ENCODE assay signal across 33 cellular contexts in the genomic region with DNA sequence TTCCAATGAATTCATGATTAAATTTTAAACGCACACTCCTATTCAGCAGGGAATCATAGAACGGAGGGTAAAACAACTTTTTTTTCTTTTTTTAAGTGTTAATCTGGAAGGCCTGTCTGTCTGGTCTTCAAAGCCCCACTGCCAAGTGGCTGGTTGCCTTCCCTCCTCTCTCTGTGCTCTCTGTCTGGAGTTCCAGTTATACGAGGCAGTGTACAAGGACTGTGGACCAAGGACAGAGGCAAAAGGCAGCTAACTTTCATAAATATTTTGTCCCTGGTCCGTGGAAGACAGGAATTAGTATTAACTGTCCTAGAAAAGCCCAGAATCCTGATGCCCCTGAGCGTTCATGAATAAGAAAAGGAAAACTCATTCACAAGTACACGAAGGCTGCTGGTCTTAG.
"Had no signal": no experiment of that assay in that cellular context is flagged by ENCODE, and none has a peak within 500 bp of the region (broad histone marks: within the 10 kb centered on the region; RNA-seq: fewer than 3 reads in every experiment).

No MANE protein-coding gene starts in this region.

- H3K27me3 ChIP-seq: MG63 had no signal

- H3K36me3 ChIP-seq: MG63 had no signal

- H3K4me3 ChIP-seq: MG63 had no signal

- DNase-seq: Karpas-422, Kasumi-1, MG63, MM.1S, MV-4-11, NCI-H1048, NCI-H1092, NCI-H1092 treated with DMSO at 0.1 percent for 48 hours, NCI-H1105, NCI-H1105 treated with DMSO at 0.1 percent for 48 hours, NCI-H1417, NCI-H1417 treated with DMSO at 0.1 percent for 48 hours, NCI-H1436, NCI-H1436 treated with DMSO at 0.1 percent for 48 hours, NCI-H146, NCI-H1694, NCI-H1694 treated with DMSO at 0.1 percent for 48 hours, NCI-H187, NCI-H187 treated with DMSO at 0.1 percent for 48 hours, NCI-H1930, NCI-H2029, NCI-H2029 treated with DMSO at 0.1 percent for 48 hours, NCI-H2081, NCI-H2081 treated with DMSO at 0.1 percent for 48 hours, NCI-H2107, NCI-H2171, NCI-H2227 treated with DMSO at 0.1 percent for 48 hours, NCI-H226, NCI-H345, NCI-H446, NCI-H446 treated with DMSO at 0.1 percent for 48 hours, NCI-H510A, NCI-H510A treated with DMSO at 0.1 percent for 48 hours had no signal

- H3K9me3 ChIP-seq: MG63 had no signal
